10 cellular contexts compared by ENCODE assay signal in the genomic region with DNA sequence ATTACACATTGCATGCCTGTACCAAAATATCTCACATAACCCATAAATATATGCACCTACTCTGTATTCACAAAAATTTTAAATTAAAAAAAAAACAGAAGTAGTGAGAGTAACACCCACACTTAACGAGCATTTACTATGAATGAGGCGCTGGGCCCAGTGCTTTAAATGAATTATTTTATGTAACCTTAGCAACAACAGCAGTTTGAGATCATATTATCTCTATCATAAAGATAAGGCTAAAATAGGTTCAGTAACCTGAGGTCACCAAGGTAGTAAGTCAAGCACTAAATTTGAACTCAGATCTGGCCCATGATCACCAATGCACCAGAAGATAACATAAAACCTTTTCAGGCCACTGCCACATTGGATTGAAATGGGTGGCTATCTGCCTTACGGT. TPM values are rescaled to one million over a fixed set of nuclear protein-coding genes. Genes with fewer than 3 reads are reported as not detected.
"Had no signal": no experiment of that assay in that cellular context is flagged by ENCODE, and none has a peak within 500 bp of the region (broad histone marks: within the 10 kb centered on the region; RNA-seq: fewer than 3 reads in every experiment).

No MANE protein-coding gene starts in this region.

- H3K4me1 ChIP-seq: HAP-1 had no signal

- DNase-seq: GM23248, GOT3, H7, H9, HCEC 1CT, HFFc6 had no signal

- H3K36me3 ChIP-seq: HAP-1 had no signal

- ATAC-seq: GM23338, HCT116 had no signal

- H3K4me3 ChIP-seq: GM23248, GM23338, HAP-1 had no signal

RNA-seq across cellular contexts. Expression of gene PROM1, which starts 5.3 kb away (rescaled TPM):
- total RNA-seq: GM23248, H4 had no signal
